26 cellular contexts compared by ENCODE assay signal in the genomic region with DNA sequence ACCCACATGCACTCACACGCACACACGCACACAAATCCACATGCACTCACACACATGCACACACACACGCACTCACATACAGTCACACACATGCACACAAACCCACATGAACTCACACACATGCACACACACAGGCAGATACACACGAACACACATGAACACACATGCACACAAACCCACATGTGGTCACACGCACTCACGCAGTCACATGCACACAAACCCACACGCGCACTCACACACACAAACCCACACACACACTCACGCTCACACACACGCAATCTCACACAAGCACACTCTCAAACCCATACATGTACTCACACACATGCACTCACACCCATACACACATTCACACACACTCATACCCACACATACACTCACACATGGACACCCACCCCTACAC.
"Had no signal": no experiment of that assay in that cellular context is flagged by ENCODE, and none has a peak within 500 bp of the region (broad histone marks: within the 10 kb centered on the region; RNA-seq: fewer than 3 reads in every experiment).

No MANE protein-coding gene starts in this region.

- H3K4me3 ChIP-seq: left lung, lower lobe of right lung, pancreas, prostate gland, sigmoid colon, spleen, suprapubic skin, thoracic aorta, tibial artery, vagina had no signal

- H3K4me1 ChIP-seq: left lung, lower lobe of right lung, pancreas, prostate gland, sigmoid colon, spleen, suprapubic skin, tibial artery, vagina had no signal

- DNase-seq: hippocampal formation; kidney glomerular epithelial cell; left colon; lower lobe of right lung; mammary epithelial cell; mesendoderm; naive thymus-derived CD4-positive, alpha-beta T cell; nucleus accumbens; pancreas; posterior cingulate gyrus; retina; sigmoid colon; small intestine; spleen; stimulated activated CD4-positive, alpha-beta T cell treated with anti-CD3 and anti-CD28 coated beads, Interleukin-4, amount 100 ng/mL, for 24 hours; stimulated activated naive CD4-positive, alpha-beta T cell; tibial artery had no signal

- ATAC-seq: left colon; left lung; lower lobe of right lung; naive thymus-derived CD4-positive, alpha-beta T cell; natural killer cell treated with Interleukin-12 subunit alpha and Interleukin-12 subunit beta and Interleukin-15 and Interleukin-18, amount 100 ng/mL, for 72 hours; pancreas; right cardiac atrium; stimulated activated effector memory CD8-positive, alpha-beta T cell treated with anti-CD3 and anti-CD28 coated beads, Interleukin-12 subunit alpha, Interleukin-12 subunit beta, amount 100 ng/mL, for 72 hours had no signal

- H3K9me3 ChIP-seq: left lung, lower lobe of right lung, pancreas, prostate gland, sigmoid colon, spleen, suprapubic skin, thoracic aorta, tibial artery, vagina had no signal

- H3K27me3 ChIP-seq: pancreas, vagina had no signal

- H3K27ac ChIP-seq: left lung, lower lobe of right lung, pancreas, prostate gland, sigmoid colon, spleen, suprapubic skin, thoracic aorta, tibial artery, vagina had no signal

- FAIRE-seq: keratinocyte, pancreas, small intestine had no signal

- H3K36me3 ChIP-seq: left lung, lower lobe of right lung, pancreas, prostate gland, sigmoid colon, spleen, suprapubic skin, thoracic aorta, tibial artery, vagina had no signal
